ENCODE assay signal across 2 cellular contexts in genomic region chr14:99612737-99613330, GRCh38.
TF ChIP-seq lines count a peak whose summit lies in the region.

No MANE protein-coding gene starts in this region.

TF ChIP-seq in IMR-90, 13 proteins besides CTCF, POLR2A, EP300 and RAD21:
- TF ChIP-seq FOS (IDR thresholded peaks at IDR 0.05; ENCODE audit: low read depth, low read length) (no peak), MAFK (IDR thresholded peaks at IDR 0.05; ENCODE audit: low read depth, low read length) (no peak), CEBPB (IDR thresholded peaks at IDR 0.05; ENCODE audit: low read depth, low read length) (no peak), MAZ (IDR thresholded peaks at IDR 0.05; ENCODE audit: borderline replicate concordance, low read depth, low read length) (no peak), RCOR1 (IDR thresholded peaks at IDR 0.05; ENCODE audit: insufficient replicate concordance, low read length) (no peak), RFX5 (IDR thresholded peaks at IDR 0.05; ENCODE audit: low read depth, low read length) (no peak), ELK1 (IDR thresholded peaks at IDR 0.05; ENCODE audit: borderline replicate concordance, low read depth, low read length) (no peak), USF2 (IDR thresholded peaks at IDR 0.05; ENCODE audit: low read depth, low read length) (no peak), BHLHE40 (IDR thresholded peaks at IDR 0.05; ENCODE audit: low read depth, low read length) (no peak), SMC3 (IDR thresholded peaks at IDR 0.05; ENCODE audit: low read depth, low read length) (no peak), MXI1 (IDR thresholded peaks at IDR 0.05; ENCODE audit: borderline replicate concordance, low read depth, low read length) (no peak), NFE2L2 (IDR thresholded peaks at IDR 0.05; ENCODE audit: low read depth, low read length) (no peak), CHD1 (IDR thresholded peaks at IDR 0.05; ENCODE audit: low read depth, low read length) (no peak)

TF ChIP-seq in HepG2, 621 proteins besides CTCF, POLR2A, EP300 and RAD21:
- TF ChIP-seq HHEX (CRISPR knock-in tag; IDR thresholded peaks at IDR 0.05): no peak
